In genomic region chr4:52051615-52052474, GRCh38 we compare ENCODE assay signal across 8 cellular contexts. TPM values are rescaled to one million over a fixed set of nuclear protein-coding genes. Genes with fewer than 3 reads are reported as not detected.
DNase-seq lines count a peak whose midpoint lies in the region; ATAC-seq and TF ChIP-seq lines count a peak whose summit lies in the region.

No MANE protein-coding gene starts in this region.

- peak overlapping the region; percentile 65 for H3K9ac ChIP-seq in mucosa of stomach (ENCODE audit: low read length)

- H3K4me1 ChIP-seq in esophagus squamous epithelium, result peaks cover 3 to 28% (median 8%) of the 10 kb centered on the region in 3 donors
- H3K4me1 ChIP-seq in mucosa of stomach (ENCODE audit: control insufficient read depth, insufficient read depth, low read length), result peaks cover 3% of the 10 kb centered on the region
- no peaks in the 10 kb centered on the region for H3K4me1 ChIP-seq in aorta (ENCODE audit: control insufficient read depth in 1 of 2, insufficient read depth in 2 of 2, low read length in 2 of 2)

- H3K36me3 ChIP-seq in esophagus squamous epithelium, result no peaks in the 10 kb centered on the region
- H3K36me3 ChIP-seq in mucosa of stomach (ENCODE audit: control insufficient read depth, insufficient read depth, low read length), result no peaks in the 10 kb centered on the region
- H3K36me3 ChIP-seq in aorta (ENCODE audit: control insufficient read depth in 1 of 2, insufficient read depth in 2 of 2, low read length in 1 of 2), result peaks cover 0 to 1% of the 10 kb centered on the region in 2 donors

- 4% methylated on average over 28 to 36 of the region's 46 CpGs for WGBS in esophagus squamous epithelium, 2 donors
- WGBS in aorta, 2 donors, result 6 to 7% methylated on average over 43 to 46 of the region's 46 CpGs

- DNase-seq in DMS53 treated with DMSO at 0.1 percent for 48 hours (lab: John Stamatoyannopoulos, UW; ENCODE audit: unreplicated experiment) (peak; percentile 44), esophagus squamous epithelium (lab: John Stamatoyannopoulos, UW) (no peak), aorta (peak; percentile 85 to 89)

- peak; percentile 75 for ATAC-seq in GM19395 (IDR thresholded peaks at IDR 0.05; ENCODE audit: unreplicated experiment)
- peak; percentile 61 for ATAC-seq in HG03521 (IDR thresholded peaks at IDR 0.05; ENCODE audit: unreplicated experiment)
- ATAC-seq in aorta (ENCODE audit: low FRiP score), result peak; percentile 90
- ATAC-seq in GM21737 (IDR thresholded peaks at IDR 0.05; ENCODE audit: unreplicated experiment), result no peak

- peaks cover 0 to 60% (median 0%) of the 10 kb centered on the region in 4 donors for H3K27me3 ChIP-seq in esophagus squamous epithelium
- no peaks in the 10 kb centered on the region for H3K27me3 ChIP-seq in mucosa of stomach (ENCODE audit: control insufficient read depth, insufficient read depth, low read length)
- no peaks in the 10 kb centered on the region for H3K27me3 ChIP-seq in aorta (ENCODE audit: control insufficient read depth in 1 of 2, insufficient read depth in 2 of 2, low read length in 1 of 2)

- peaks cover 12% of the 10 kb centered on the region for H3K4me1 Mint-ChIP-seq in T-helper 1 cell treated with Interleukin-12 subunit alpha and Interleukin-12 subunit beta and Interleukin-4 antibody, amounts not matched to agents 30 μg/mL and 1 μg/mL, for 36 hours (ENCODE audit: low read depth)

- TF ChIP-seq CTCF in esophagus squamous epithelium (IDR thresholded peaks at IDR 0.05), result no peak

- H3K27ac Mint-ChIP-seq in T-helper 1 cell treated with Interleukin-12 subunit alpha and Interleukin-12 subunit beta and Interleukin-4 antibody, amounts not matched to agents 30 μg/mL and 1 μg/mL, for 36 hours, result no peak overlapping the region

- peak overlapping the region; percentile 72 for H3K4me3 Mint-ChIP-seq in T-helper 1 cell treated with Interleukin-12 subunit alpha and Interleukin-12 subunit beta and Interleukin-4 antibody, amounts not matched to agents 30 μg/mL and 1 μg/mL, for 36 hours

- H3K4me3 ChIP-seq in esophagus squamous epithelium, result peak overlapping the region; percentile 66 to 82 (median 78)
- H3K4me3 ChIP-seq in mucosa of stomach (ENCODE audit: low read length), result peak overlapping the region; percentile 77
- peak overlapping the region; percentile 57 to 71 for H3K4me3 ChIP-seq in aorta (ENCODE audit: low read length in 2 of 2)

- H3K27ac ChIP-seq in esophagus squamous epithelium (peak overlapping the region; percentile 83 to 89 (median 85)), aorta (ENCODE audit: low read depth in 1 of 2, low read length in 2 of 2) (peak overlapping the region; percentile 31 to 60)

- H3K9me3 Mint-ChIP-seq in T-helper 1 cell treated with Interleukin-12 subunit alpha and Interleukin-12 subunit beta and Interleukin-4 antibody, amounts not matched to agents 30 μg/mL and 1 μg/mL, for 36 hours, result no peaks in the 10 kb centered on the region

- no peaks in the 10 kb centered on the region for H3K36me3 Mint-ChIP-seq in T-helper 1 cell treated with Interleukin-12 subunit alpha and Interleukin-12 subunit beta and Interleukin-4 antibody, amounts not matched to agents 30 μg/mL and 1 μg/mL, for 36 hours (ENCODE audit: low read depth)

- H3K9me3 ChIP-seq in esophagus squamous epithelium (no peaks in the 10 kb centered on the region), mucosa of stomach (ENCODE audit: control insufficient read depth, low read length) (no peaks in the 10 kb centered on the region), aorta (ENCODE audit: control insufficient read depth, low read length) (no peaks in the 10 kb centered on the region)

- no peak for TF ChIP-seq POLR2A in esophagus squamous epithelium (IDR thresholded peaks at IDR 0.05)

- intact Hi-C loops in esophagus squamous epithelium (cut with DNase I), result no loop called here
- intact Hi-C loops in aorta (cut with DNase I), result loop anchor here in 1 of 2 donors (10.0 kb wide), 1 partner anchor 143 kb away; no protein-coding TSS in a partner anchor

- peaks cover 74% of the 10 kb centered on the region for H3K27me3 Mint-ChIP-seq in T-helper 1 cell treated with Interleukin-12 subunit alpha and Interleukin-12 subunit beta and Interleukin-4 antibody, amounts not matched to agents 30 μg/mL and 1 μg/mL, for 36 hours (ENCODE audit: low read depth)

RNA-seq across cellular contexts. Expression of gene SPATA18, which starts 0.7 kb away (rescaled TPM):
- total RNA-seq in esophagus squamous epithelium (1 to 10 TPM; 5.4 to 6.9 (median 6.0) TPM), aorta (10 to 100 TPM in 1 of 2 donors, 1 to 10 TPM in 1; 4.7 to 12.5 TPM)
- polyA plus RNA-seq in aorta, result 1 to 10 TPM; 6.4 to 7.3 TPM

RNA-seq across cellular contexts. Expression of gene SGCB, which starts 13.7 kb away (rescaled TPM):
- total RNA-seq in esophagus squamous epithelium, result 10 to 100 TPM in 2 of 4 donors, 1 to 10 TPM in 2; 3.1 to 20.4 (median 8.4) TPM
- total RNA-seq in aorta, result 10 to 100 TPM; 72.6 to 79.6 TPM
- 10 to 100 TPM; 35.9 to 47.6 TPM for polyA plus RNA-seq in aorta

RNA-seq across cellular contexts. Expression of gene LRRC66, which starts 31.7 kb away (rescaled TPM):
- under 1 TPM in 1 of 4 donors, not detected in 3; 0.19 TPM for total RNA-seq in esophagus squamous epithelium
- total RNA-seq in aorta, result 1 to 10 TPM in 1 of 2 donors, under 1 TPM in 1; 0.99 to 1.1 TPM
- polyA plus RNA-seq in aorta, result under 1 TPM; 0.49 to 0.75 TPM
